8 cellular contexts compared by ENCODE assay signal in the genomic region with DNA sequence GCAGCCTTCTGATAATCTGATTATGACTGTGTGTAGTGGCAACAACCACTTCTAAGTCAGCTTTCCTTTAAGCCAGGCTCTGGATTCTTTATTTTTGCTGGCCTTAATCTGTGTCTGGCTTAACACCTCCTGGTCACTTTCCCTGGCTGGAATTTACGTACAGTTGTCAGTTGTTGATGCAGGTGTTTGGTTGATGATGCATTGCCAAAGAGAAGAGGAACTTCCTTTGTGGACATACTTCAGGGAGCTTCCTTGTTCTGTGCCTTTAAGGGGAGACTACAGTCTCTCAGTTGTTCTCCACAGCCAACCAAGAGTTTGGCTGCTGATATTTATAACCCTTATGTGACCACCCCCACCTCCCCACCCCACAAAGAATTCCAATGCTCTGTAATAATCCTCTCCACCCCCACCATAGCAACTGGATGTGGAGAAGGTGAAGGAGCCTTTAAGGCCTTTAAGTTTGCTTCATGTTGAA.
DNase-seq lines count a peak whose midpoint lies in the region; ATAC-seq and TF ChIP-seq lines count a peak whose summit lies in the region.

No MANE protein-coding gene starts in this region.

- H3K4me3 Mint-ChIP-seq in CD4-positive, CD25-positive, alpha-beta regulatory T cell, result peak overlapping the region in 1 of 4 donors; percentile 55

- H3K36me3 ChIP-seq in CD4-positive, CD25-positive, alpha-beta regulatory T cell (ENCODE audit: control insufficient read depth, insufficient read depth, low read length), result peaks cover 19% of the 10 kb centered on the region

- TF ChIP-seq CTCF in coronary artery (IDR thresholded peaks at IDR 0.05), result no peak

- peaks cover 38% of the 10 kb centered on the region for H3K4me1 ChIP-seq in CD4-positive, CD25-positive, alpha-beta regulatory T cell (ENCODE audit: control insufficient read depth, insufficient read depth, low read length, poor library complexity, severe bottlenecking)

- no peaks in the 10 kb centered on the region for H3K27me3 Mint-ChIP-seq in CD4-positive, CD25-positive, alpha-beta regulatory T cell

- no peaks in the 10 kb centered on the region for H3K9me3 Mint-ChIP-seq in CD4-positive, CD25-positive, alpha-beta regulatory T cell

- no peaks in the 10 kb centered on the region for H3K27me3 ChIP-seq in CD4-positive, CD25-positive, alpha-beta regulatory T cell (ENCODE audit: control insufficient read depth, insufficient read depth, low read length)

- DNase-seq in CD4-positive, CD25-positive, alpha-beta regulatory T cell, result no peak
- DNase-seq in NCI-H2029 (lab: John Stamatoyannopoulos, UW) (peak; percentile 100), coronary artery (ENCODE audit: low spot score) (no peak), mucosa of gallbladder (ENCODE audit: low spot score) (peak; percentile 44)
- no peak for DNase-seq in activated CD4-positive, alpha-beta T cell treated with anti-CD3 and anti-CD28 coated beads, Interleukin-2, amount 50 U/mL, for 1 hour
- DNase-seq in effector CD4-positive, alpha-beta T cell, result no peak

- peaks cover 42 to 88% (median 58%) of the 10 kb centered on the region in 4 donors for H3K4me1 Mint-ChIP-seq in CD4-positive, CD25-positive, alpha-beta regulatory T cell

- H3K27ac ChIP-seq in CD4-positive, CD25-positive, alpha-beta regulatory T cell (ENCODE audit: insufficient read depth, low read length, poor library complexity, severe bottlenecking), result no peak overlapping the region
- peak overlapping the region; percentile 67 to 83 for H3K27ac ChIP-seq in coronary artery

- H3K4me3 ChIP-seq in CD4-positive, CD25-positive, alpha-beta regulatory T cell (ENCODE audit: low read depth, low read length), result no peak overlapping the region
- peak overlapping the region; percentile 24 for H3K4me3 ChIP-seq in coronary artery

- ATAC-seq in CD4-positive, CD25-positive, alpha-beta regulatory T cell (ENCODE audit: low read depth in 2 of 2), result no peak
- ATAC-seq in HG02610 (IDR thresholded peaks at IDR 0.05; ENCODE audit: unreplicated experiment), result no peak
- no peak for ATAC-seq in GM18867 (IDR thresholded peaks at IDR 0.05; ENCODE audit: unreplicated experiment)

- H3K9me3 ChIP-seq in CD4-positive, CD25-positive, alpha-beta regulatory T cell (ENCODE audit: control insufficient read depth in 2 of 2, low read length in 2 of 2), result no peaks in the 10 kb centered on the region

- peak overlapping the region; percentile 68 to 90 (median 81) for H3K27ac Mint-ChIP-seq in CD4-positive, CD25-positive, alpha-beta regulatory T cell

- H3K36me3 Mint-ChIP-seq in CD4-positive, CD25-positive, alpha-beta regulatory T cell, result peaks cover 26% of the 10 kb centered on the region

Comparison
In these comparisons a context has a peak if more than half of its experiments do, and no peak if none do; other contexts are left out.
1. DNase-seq: peak in NCI-H2029 (single experiment) and mucosa of gallbladder (single experiment); none in CD4-positive, CD25-positive, alpha-beta regulatory T cell (0 of 3), coronary artery (single experiment), activated CD4-positive, alpha-beta T cell treated with anti-CD3 and anti-CD28 coated beads, Interleukin-2, amount 50 U/mL, for 1 hour (single experiment) and effector CD4-positive, alpha-beta T cell (single experiment).